In genomic region chr11:32575070-32575469, GRCh38 we compare ENCODE assay signal across 26 cellular contexts.
"Had no signal": no experiment of that assay in that cellular context is flagged by ENCODE, and none has a peak within 500 bp of the region (broad histone marks: within the 10 kb centered on the region; RNA-seq: fewer than 3 reads in every experiment).

No MANE protein-coding gene starts in this region.

- H3K27ac ChIP-seq: KMS-11, Peyer's patch, RWPE1, SJCRH30, VCaP had no signal

- DNase-seq: activated CD4-positive, alpha-beta memory T cell treated with anti-CD3 and anti-CD28 coated beads for 36 hours; activated CD4-positive, alpha-beta T cell treated with anti-CD3 and anti-CD28 coated beads, Interleukin-2, amount 10 ng/mL, durations not matched to agents 7 days and 5 days; activated CD4-positive, CD25-positive, alpha-beta regulatory T cell; activated gamma-delta T cell treated with Interleukin-2 at 50 U/mL for 16 hours; activated naive CD4-positive, alpha-beta T cell treated with anti-CD3 and anti-CD28 coated beads, Interleukin-2, amount 10 ng/mL, durations not matched to agents 7 days and 5 days; activated naive CD8-positive, alpha-beta T cell treated with anti-CD3 and anti-CD28 coated beads for 36 hours; activated T-cell treated with anti-CD3 and anti-CD28 coated beads for 4 hours; activated T-cell treated with anti-CD3 and anti-CD28 coated beads, Interleukin-2, amount 50 U/mL, for 72 hours; aorta; MG63; MV-4-11; NCI-H1092 treated with DMSO at 0.1 percent for 48 hours; NCI-H1417 treated with DMSO at 0.1 percent for 48 hours; NCI-H1694; NCI-H2029 treated with DMSO at 0.1 percent for 48 hours; NCI-H524; Peyer's patch; Right ventricle myocardium superior; SJCRH30; SK-N-SH; T-helper 1 cell had no signal

- H3K9me2 ChIP-seq: SK-N-SH had no signal

- H3K36me3 ChIP-seq: MG63, Peyer's patch, SJCRH30 had no signal

- H3K4me1 ChIP-seq: Peyer's patch, SJCRH30 had no signal

- H3K27ac Mint-ChIP-seq: activated CD4-positive, alpha-beta memory T cell treated with anti-CD3 and anti-CD28 coated beads for 36 hours; activated CD4-positive, alpha-beta T cell treated with anti-CD3 and anti-CD28 coated beads, Interleukin-2, amount 10 ng/mL, durations not matched to agents 7 days and 5 days; activated naive CD4-positive, alpha-beta T cell treated with anti-CD3 and anti-CD28 coated beads, Interleukin-2, amount 10 ng/mL, durations not matched to agents 7 days and 5 days; activated naive CD8-positive, alpha-beta T cell treated with anti-CD3 and anti-CD28 coated beads for 36 hours; activated T-cell treated with anti-CD3 and anti-CD28 coated beads, Interleukin-2, amount 50 U/mL, for 72 hours; activated T-helper 2 cell treated with anti-CD3 and anti-CD28 coated beads, Interferon-gamma antibody, Interleukin-2, Interleukin-4, amounts not matched to agents 10 μg/mL and 5 μg/mL and 100 μg/mL, durations not matched to agents 14 hours and 24 hours and 36 hours had no signal

- H3K9me3 ChIP-seq: MG63, Peyer's patch, SJCRH30, SK-N-SH had no signal

- H3K4me3 ChIP-seq: MG63, Peyer's patch, SJCRH30 had no signal

- H3K9me3 Mint-ChIP-seq: activated CD4-positive, alpha-beta memory T cell treated with anti-CD3 and anti-CD28 coated beads for 36 hours; activated CD4-positive, alpha-beta T cell treated with anti-CD3 and anti-CD28 coated beads, Interleukin-2, amount 10 ng/mL, durations not matched to agents 7 days and 5 days; activated naive CD4-positive, alpha-beta T cell treated with anti-CD3 and anti-CD28 coated beads, Interleukin-2, amount 10 ng/mL, durations not matched to agents 7 days and 5 days; activated naive CD8-positive, alpha-beta T cell treated with anti-CD3 and anti-CD28 coated beads for 36 hours; activated T-cell treated with anti-CD3 and anti-CD28 coated beads, Interleukin-2, amount 50 U/mL, for 72 hours; activated T-helper 2 cell treated with anti-CD3 and anti-CD28 coated beads, Interferon-gamma antibody, Interleukin-2, Interleukin-4, amounts not matched to agents 10 μg/mL and 5 μg/mL and 100 μg/mL, durations not matched to agents 14 hours and 24 hours and 36 hours; central memory CD8-positive, alpha-beta T cell had no signal

- H3K27me3 Mint-ChIP-seq: activated CD4-positive, alpha-beta T cell treated with anti-CD3 and anti-CD28 coated beads, Interleukin-2, amount 10 ng/mL, durations not matched to agents 7 days and 5 days had no signal

- H3K4me1 Mint-ChIP-seq: activated naive CD8-positive, alpha-beta T cell treated with anti-CD3 and anti-CD28 coated beads for 36 hours; central memory CD8-positive, alpha-beta T cell had no signal

- H3K4me3 Mint-ChIP-seq: activated CD4-positive, alpha-beta memory T cell treated with anti-CD3 and anti-CD28 coated beads for 36 hours; activated CD4-positive, alpha-beta T cell treated with anti-CD3 and anti-CD28 coated beads, Interleukin-2, amount 10 ng/mL, durations not matched to agents 7 days and 5 days; activated naive CD4-positive, alpha-beta T cell treated with anti-CD3 and anti-CD28 coated beads, Interleukin-2, amount 10 ng/mL, durations not matched to agents 7 days and 5 days; activated naive CD8-positive, alpha-beta T cell treated with anti-CD3 and anti-CD28 coated beads for 36 hours; activated T-cell treated with anti-CD3 and anti-CD28 coated beads, Interleukin-2, amount 50 U/mL, for 72 hours; central memory CD8-positive, alpha-beta T cell had no signal

- H3K4me2 ChIP-seq: KMS-11, SK-N-SH had no signal

- H3K9ac ChIP-seq: KMS-11, SK-N-SH had no signal

- H3K36me3 Mint-ChIP-seq: activated CD4-positive, alpha-beta memory T cell treated with anti-CD3 and anti-CD28 coated beads for 36 hours; activated naive CD4-positive, alpha-beta T cell treated with anti-CD3 and anti-CD28 coated beads, Interleukin-2, amount 10 ng/mL, durations not matched to agents 7 days and 5 days had no signal

- H3K27me3 ChIP-seq: MG63, Peyer's patch, SJCRH30 had no signal
